16 cellular contexts compared by ENCODE assay signal in the genomic region with DNA sequence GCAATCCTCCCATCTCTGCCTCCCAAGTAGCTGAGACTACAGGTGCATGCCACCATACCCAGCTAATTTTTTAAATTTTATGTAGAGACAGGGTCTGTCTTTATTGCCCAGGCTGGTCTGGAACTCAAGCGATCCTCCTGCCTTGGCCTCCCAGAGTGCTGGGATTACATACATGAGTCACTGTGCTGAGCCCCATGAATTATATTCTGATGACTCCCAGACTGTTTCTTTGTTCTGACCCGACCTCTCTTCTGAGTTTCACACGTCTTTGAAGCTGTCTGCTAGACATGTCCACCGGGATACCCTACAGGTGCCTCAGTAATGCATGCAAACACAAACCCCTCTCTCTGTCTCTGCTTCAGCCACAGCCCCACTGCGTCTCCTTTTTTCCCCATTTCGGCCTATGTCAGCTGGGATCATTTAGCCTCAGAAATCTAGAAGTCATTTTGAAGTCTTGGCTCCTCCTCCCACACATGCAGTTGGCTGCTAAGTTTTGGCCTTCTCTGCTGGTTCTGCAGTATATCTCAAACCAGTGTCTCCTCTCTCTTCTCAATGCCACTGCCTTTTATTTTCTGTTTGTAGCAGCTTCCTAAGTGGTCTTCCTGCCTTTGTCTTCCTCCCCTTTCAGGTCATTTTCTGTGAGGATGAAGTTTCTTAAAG. TPM values are rescaled to one million over a fixed set of nuclear protein-coding genes. Genes with fewer than 3 reads are reported as not detected.
DNase-seq lines count a peak whose midpoint lies in the region; ATAC-seq and TF ChIP-seq lines count a peak whose summit lies in the region.
"Had no signal": no experiment of that assay in that cellular context is flagged by ENCODE, and none has a peak within 500 bp of the region (broad histone marks: within the 10 kb centered on the region; RNA-seq: fewer than 3 reads in every experiment).

No MANE protein-coding gene starts in this region.

- H4K8ac ChIP-seq in neuronal stem cell (ENCODE audit: low read depth, low read length), result no peak overlapping the region

- no CpG with 5 or more reads among the region's 6 CpGs for WGBS in neuronal stem cell (ENCODE audit: extremely low coverage in 2 of 2, insufficient read length in 2 of 2, insufficient replicate concordance in 1 of 2), 2 donors

- H2BK120ac ChIP-seq in neuronal stem cell (ENCODE audit: low read depth, low read length), result no peak overlapping the region

- no peaks in the 10 kb centered on the region for H3K9me3 ChIP-seq in BLaER1
- H3K9me3 ChIP-seq in DOHH2 (ENCODE audit: control insufficient read depth, insufficient read depth, low read length), result no peaks in the 10 kb centered on the region
- H3K9me3 ChIP-seq in neuronal stem cell (replicated peaks in 1 of 2; ENCODE audit: control insufficient read depth in 2 of 2, insufficient read depth in 1 of 2, low read depth in 1 of 2, low read length in 2 of 2), result no peaks in the 10 kb centered on the region
- H3K9me3 ChIP-seq in mucosa of descending colon, result no peaks in the 10 kb centered on the region
- H3K9me3 ChIP-seq: right lobe of liver had no signal

- H3K36me3 ChIP-seq in BLaER1 (0 out of 2 replicates have a peak, but pooled peaks cover 1% of the 10 kb centered on the region), DOHH2 (ENCODE audit: control insufficient read depth, low read length) (no peaks in the 10 kb centered on the region), neuronal stem cell (replicated peaks in 1 of 2; ENCODE audit: control insufficient read depth in 2 of 2, insufficient read depth in 2 of 2, low read length in 2 of 2) (no peaks in the 10 kb centered on the region), mucosa of descending colon (ENCODE audit: low read depth) (no peaks in the 10 kb centered on the region)
- H3K36me3 ChIP-seq: right lobe of liver had no signal

- H3K4me1 ChIP-seq in BLaER1 (peaks cover 90% of the 10 kb centered on the region), DOHH2 (ENCODE audit: control insufficient read depth, low read length) (peaks cover 46% of the 10 kb centered on the region), neuronal stem cell (ENCODE audit: control insufficient read depth in 2 of 2, insufficient read depth in 1 of 2, low read depth in 1 of 2, low read length in 2 of 2) (peaks cover 7% of the 10 kb centered on the region in 2 donors), mucosa of descending colon (ENCODE audit: low read depth) (peaks cover 16% of the 10 kb centered on the region)

- H3K9me2 ChIP-seq in DOHH2 (replicated peaks; ENCODE audit: control insufficient read depth, low read length), result no peaks in the 10 kb centered on the region

- no peaks in the 10 kb centered on the region for H3K79me2 ChIP-seq in DOHH2 (ENCODE audit: control insufficient read depth, low read length)

- H2BK12ac ChIP-seq in neuronal stem cell (ENCODE audit: low read length), result no peak overlapping the region

- H2BK5ac ChIP-seq in neuronal stem cell (ENCODE audit: low read length), result no peak overlapping the region

- H3K23ac ChIP-seq in neuronal stem cell (ENCODE audit: low read depth, low read length, poor library complexity), result no peak overlapping the region

- TF ChIP-seq CTCF in DOHH2 (IDR thresholded peaks at IDR 0.05; ENCODE audit: low read depth, low read length, poor library complexity, severe bottlenecking), result no peak
- TF ChIP-seq CTCF in mucosa of descending colon (IDR thresholded peaks at IDR 0.05), result no peak

- H2AFZ ChIP-seq in neuronal stem cell (ENCODE audit: low read length), result no peak overlapping the region

- H3K18ac ChIP-seq in neuronal stem cell (ENCODE audit: low read length), result no peak overlapping the region

- H3K14ac ChIP-seq in neuronal stem cell (ENCODE audit: low read length), result no peak overlapping the region

- H3F3A ChIP-seq in DOHH2 (ENCODE audit: control insufficient read depth, insufficient read depth), result peaks cover 3% of the 10 kb centered on the region; the same call in 1 of the 2 replicates

- peaks cover 4% of the 10 kb centered on the region for H3K79me1 ChIP-seq in neuronal stem cell (ENCODE audit: low read depth, low read length)

- peaks cover 94% of the 10 kb centered on the region for H4K20me1 ChIP-seq in BLaER1
- H4K20me1 ChIP-seq in DOHH2 (ENCODE audit: control insufficient read depth, insufficient read depth, low read depth, low read length), result peaks cover 61% of the 10 kb centered on the region

- H3K4me2 ChIP-seq in BLaER1, result peak overlapping the region; percentile 97
- H3K4me2 ChIP-seq in DOHH2 (ENCODE audit: low read length), result peak overlapping the region; percentile 25; the same call in 1 of the 2 replicates
- H3K4me2 ChIP-seq in neuronal stem cell (ENCODE audit: insufficient read depth, low read length, poor library complexity, severe bottlenecking), result no peak overlapping the region

- intact Hi-C loops in mucosa of descending colon (cut with DNase I, micrococcal nuclease), result no loop called here

- no peak overlapping the region for H4K91ac ChIP-seq in neuronal stem cell (ENCODE audit: low read depth, low read length, poor library complexity)

- H3K27ac ChIP-seq in BLaER1 (no peak overlapping the region), DOHH2 (ENCODE audit: low read depth, low read length) (no peak overlapping the region), neuronal stem cell (replicated peaks; ENCODE audit: low read length) (no peak overlapping the region)
- H3K27ac ChIP-seq: right lobe of liver, SK-N-MC had no signal

- H2AK5ac ChIP-seq in neuronal stem cell (ENCODE audit: low read depth, low read length), result no peak overlapping the region

- H3K9ac ChIP-seq in BLaER1 (no peak overlapping the region), neuronal stem cell (ENCODE audit: low read depth, low read length, poor library complexity) (no peak overlapping the region)

- H3K4me3 ChIP-seq in BLaER1, result peak overlapping the region; percentile 26; the same call in 1 of the 2 replicates
- no peak overlapping the region for H3K4me3 ChIP-seq in DOHH2 (ENCODE audit: low read length)
- no peak overlapping the region for H3K4me3 ChIP-seq in neuronal stem cell (ENCODE audit: low read length in 2 of 2)
- no peak overlapping the region for H3K4me3 ChIP-seq in mucosa of descending colon
- H3K4me3 ChIP-seq: right lobe of liver, SK-N-MC had no signal

- DNase-seq in amniotic epithelial cell (ENCODE audit: low read depth) (peak; percentile 29), islet precursor cell (peak; percentile 50), HCEC 1CT (no peak), neuronal stem cell (ENCODE audit: low spot score) (no peak), epidermal melanocyte (ENCODE audit: insufficient read length, low spot score) (no peak), mucosa of descending colon (no peak)
- DNase-seq: erythroblast, GDM1, hypothalamus, NCI-H1092, NCI-H2227 treated with DMSO at 0.1 percent for 48 hours, right lobe of liver had no signal

- no peak overlapping the region for H2BK15ac ChIP-seq in neuronal stem cell (ENCODE audit: low read length)

- H3K27me3 ChIP-seq in BLaER1, result peaks cover 29% of the 10 kb centered on the region
- H3K27me3 ChIP-seq in DOHH2 (ENCODE audit: control insufficient read depth, low read length), result peaks cover 74% of the 10 kb centered on the region
- H3K27me3 ChIP-seq in neuronal stem cell (ENCODE audit: control insufficient read depth in 3 of 3, insufficient read depth in 3 of 3, low read depth in 1 of 3, low read length in 3 of 3), result peaks cover 0 to 4% (median 0%) of the 10 kb centered on the region in 3 experiments
- H3K27me3 ChIP-seq: right lobe of liver had no signal

- ATAC-seq in mucosa of descending colon, result no peak
- ATAC-seq: right lobe of liver had no signal

- H3K4ac ChIP-seq in neuronal stem cell (ENCODE audit: low read length), result no peak overlapping the region

RNA-seq across cellular contexts. Expression of gene VPS26B, which starts 4.8 kb away (rescaled TPM):
- polyA plus RNA-seq in neuronal stem cell (2013, experiment 1 of 2), result 16.9 TPM
- 16.5 TPM for polyA plus RNA-seq in neuronal stem cell (2013, experiment 2 of 2)
- 10 to 100 TPM; 38.6 to 50.8 (median 47.5) TPM for total RNA-seq in mucosa of descending colon

RNA-seq across cellular contexts. Expression of gene NCAPD3, which starts 5.5 kb away (rescaled TPM):
- 17.0 TPM for polyA plus RNA-seq in neuronal stem cell (2013, experiment 1 of 2)
- 17.5 TPM for polyA plus RNA-seq in neuronal stem cell (2013, experiment 2 of 2)
- total RNA-seq in mucosa of descending colon, result 10 to 100 TPM; 12.6 to 19.8 (median 16.6) TPM

RNA-seq across cellular contexts. Expression of gene THYN1, which starts 23.9 kb away (rescaled TPM):
- 78.7 TPM for polyA plus RNA-seq in neuronal stem cell (2013, experiment 1 of 2)
- 77.8 TPM for polyA plus RNA-seq in neuronal stem cell (2013, experiment 2 of 2)
- 10 to 100 TPM; 33.5 to 40.2 (median 35.5) TPM for total RNA-seq in mucosa of descending colon

RNA-seq across cellular contexts. Expression of gene ACAD8, which starts 24.1 kb away (rescaled TPM):
- polyA plus RNA-seq in neuronal stem cell (2013, experiment 1 of 2), result 16.1 TPM
- polyA plus RNA-seq in neuronal stem cell (2013, experiment 2 of 2), result 15.8 TPM
- total RNA-seq in mucosa of descending colon, result 10 to 100 TPM; 24.4 to 31.1 (median 28.8) TPM

RNA-seq across cellular contexts. Expression of gene GLB1L3, which starts 46.9 kb away (rescaled TPM):
- 0.03 TPM for polyA plus RNA-seq in neuronal stem cell (2013, experiment 1 of 2)
- 0.03 TPM for polyA plus RNA-seq in neuronal stem cell (2013, experiment 2 of 2)
- under 1 TPM in 1 of 3 donors, not detected in 2; 0.09 TPM for total RNA-seq in mucosa of descending colon
- total RNA-seq: right lobe of liver had no signal
- polyA plus RNA-seq: CD14-positive monocyte had no signal

Comparison
In these comparisons a context has a peak if more than half of its experiments do, and no peak if none do; other contexts are left out.
1. DNase-seq: peak in amniotic epithelial cell (single experiment) and islet precursor cell (single experiment); none in HCEC 1CT (single experiment), neuronal stem cell (single experiment), epidermal melanocyte (single experiment) and mucosa of descending colon (0 of 3).